ENCODE assay signal across 8 cellular contexts in genomic region chr21:25039461-25040380, GRCh38.
DNase-seq lines count a peak whose midpoint lies in the region; ATAC-seq, FAIRE-seq and TF ChIP-seq lines count a peak whose summit lies in the region.

No MANE protein-coding gene starts in this region.

- H3K14ac ChIP-seq in H1 (ENCODE audit: insufficient read length): no peak overlapping the region

- no peak overlapping the region for H3K4me3 ChIP-seq in AG10803 (ENCODE audit: low read length)
- H3K4me3 ChIP-seq in H1 (ENCODE audit: extremely low read depth in 1 of 4, insufficient read depth in 2 of 4, low read depth in 3 of 4, low read length in 4 of 4): no peak overlapping the region; a peak in 1 of 8 replicates

- H2AK5ac ChIP-seq in H1 (ENCODE audit: low read depth, low read length): no peak overlapping the region

- POLR2A ChIA-PET in H1 (lab: Charles Lee; ENCODE audit: partially characterized antibody): no interaction called here

- no peak overlapping the region for H3K4ac ChIP-seq in H1 (replicated peaks; ENCODE audit: insufficient read length, low read depth, low read length)

- no peak overlapping the region for H2BK12ac ChIP-seq in H1 (ENCODE audit: low read depth, low read length)

- no peak overlapping the region for H2BK15ac ChIP-seq in H1 (ENCODE audit: low read length)

- TF ChIP-seq RAD21 in H1 (IDR thresholded peaks at IDR 0.05 in 1 of 2, conservative IDR thresholded peaks at IDR 0.05 in 1 of 2; ENCODE audit: low read depth in 2 of 2, low read length in 2 of 2): peak; percentile 73 to 77

- H3K79me2 ChIP-seq in H1 (ENCODE audit: control insufficient read depth in 1 of 2, insufficient read depth in 2 of 2, low read length in 2 of 2): no peaks in the 10 kb centered on the region

- WGBS in H1 (ENCODE audit: extremely low coverage in 1 of 2, insufficient coverage in 1 of 2, insufficient read length in 1 of 2, insufficient replicate concordance in 2 of 2, low coverage in 1 of 2, low lambda C conversion rate in 2 of 2, missing lambda C conversion rate in 1 of 2), 2 experiments: 67% methylated on average over 5 of the region's 5 CpGs; no CpG with 5 or more reads in 1 of the 2 experiments

- H3K23me2 ChIP-seq in H1 (ENCODE audit: low read depth, low read length): no peaks in the 10 kb centered on the region

- no peaks in the 10 kb centered on the region for H3K9me3 ChIP-seq in H1 (ENCODE audit: insufficient read depth in 2 of 2, low read depth in 1 of 2, low read length in 1 of 2)

- no peak overlapping the region for H2BK120ac ChIP-seq in H1 (replicated peaks; ENCODE audit: low read depth, low read length)

- ATAC-seq in GM19043 (IDR thresholded peaks at IDR 0.05; ENCODE audit: low read depth, unreplicated experiment) (peak; percentile 80), HG03135 (IDR thresholded peaks at IDR 0.05; ENCODE audit: unreplicated experiment) (peak; percentile 89)
- no peak for ATAC-seq in activated T-cell treated with anti-CD3 and anti-CD28 coated beads, Interleukin-2, amount 50 U/mL, for 4 hours

- no peak overlapping the region; a peak in 1 of 7 replicates for H3K9ac ChIP-seq in H1 (replicated peaks in 1 of 4; ENCODE audit: extremely low read depth in 1 of 4, low read depth in 3 of 4, low read length in 3 of 4)

- no peak overlapping the region for H3K4me2 ChIP-seq in H1 (ENCODE audit: insufficient read depth in 1 of 2, low read depth in 2 of 2, low read length in 2 of 2)

- no peak for TF ChIP-seq POLR2A in H1 (IDR thresholded peaks at IDR 0.05; ENCODE audit: control extremely low read depth in 1 of 2, low read depth in 2 of 2, low read length in 2 of 2)

- H3K27ac ChIP-seq in H1 (ENCODE audit: low read depth, low read length): no peak overlapping the region

- H4K5ac ChIP-seq in H1 (ENCODE audit: insufficient read length, low read depth, low read length): no peak overlapping the region

- no peak overlapping the region for H3K56ac ChIP-seq in H1 (replicated peaks; ENCODE audit: insufficient read length, low read depth, low read length)

- CTCF ChIA-PET in H1 (lab: Charles Lee; ENCODE audit: partially characterized antibody): interaction anchor here (0.6 to 4.7 kb wide), 7 partner anchors 9 to 921 kb away, joined by 3 to 35 read pairs (median 3); no protein-coding TSS in a partner anchor

- no peak overlapping the region for H3K18ac ChIP-seq in H1 (ENCODE audit: extremely low read depth, low read length)

- H3K4me3 Mint-ChIP-seq in activated T-cell treated with anti-CD3 and anti-CD28 coated beads, Interleukin-2, amount 50 U/mL, for 4 hours: no peak overlapping the region

- peak; percentile 17 for DNase-seq in AG10803 (ENCODE audit: low read depth)
- DNase-seq in NCI-H226: peak; percentile 27
- DNase-seq in H1 (ENCODE audit: low read depth in 1 of 2, low spot score in 2 of 2): no peak
- DNase-seq in D341Med (ENCODE audit: low spot score): no peak
- no peak for DNase-seq in stimulated activated naive CD4-positive, alpha-beta T cell (lab: John Stamatoyannopoulos, UW)
- DNase-seq in activated T-cell treated with anti-CD3 and anti-CD28 coated beads, Interleukin-2, amount 50 U/mL, for 4 hours: no peak

- no peaks in the 10 kb centered on the region for H3K4me1 Mint-ChIP-seq in activated T-cell treated with anti-CD3 and anti-CD28 coated beads, Interleukin-2, amount 50 U/mL, for 4 hours (ENCODE audit: low read depth)

- H3K79me1 ChIP-seq in H1 (ENCODE audit: low read depth, low read length): no peaks in the 10 kb centered on the region

- no peak overlapping the region for H4K8ac ChIP-seq in H1 (ENCODE audit: extremely low read depth, insufficient read depth, low read length)

- FAIRE-seq in H1 (lab: Jason Lieb, UNC): peak; percentile 7

- no peak overlapping the region for H2BK5ac ChIP-seq in H1 (ENCODE audit: low read depth, low read length)

- no peak overlapping the region for H2BK20ac ChIP-seq in H1 (ENCODE audit: low read length)

- H3K36me3 ChIP-seq in H1 (ENCODE audit: control insufficient read depth in 2 of 4, insufficient read depth in 4 of 4, low read length in 3 of 4): no peaks in the 10 kb centered on the region

- H3K27me3 Mint-ChIP-seq in activated T-cell treated with anti-CD3 and anti-CD28 coated beads, Interleukin-2, amount 50 U/mL, for 4 hours (ENCODE audit: low read depth): no peaks in the 10 kb centered on the region

- H4K20me1 ChIP-seq in H1 (replicated peaks in 1 of 2; ENCODE audit: control insufficient read depth in 1 of 2, insufficient read depth in 2 of 2, low read length in 2 of 2): no peaks in the 10 kb centered on the region

- H3K36me3 Mint-ChIP-seq in activated T-cell treated with anti-CD3 and anti-CD28 coated beads, Interleukin-2, amount 50 U/mL, for 4 hours (ENCODE audit: insufficient read depth): no peaks in the 10 kb centered on the region

- H2AFZ ChIP-seq in H1 (ENCODE audit: low read length): peak overlapping the region; percentile 100

- no peak overlapping the region for H4K91ac ChIP-seq in H1 (replicated peaks; ENCODE audit: insufficient read length, low read length)

- TF ChIP-seq CTCF in AG10803 (conservative IDR thresholded peaks at IDR 0.05; ENCODE audit: low read length) (no peak; the same call in 1 of the 2 replicates), H1 (IDR thresholded peaks at IDR 0.05; ENCODE audit: control extremely low read depth in 1 of 3, insufficient read depth in 1 of 3, low read depth in 1 of 3, low read length in 3 of 3) (peak in 2 of 3 experiments; percentile 48 to 57; a peak in 2 of 4 replicates)

- H3K23ac ChIP-seq in H1 (ENCODE audit: insufficient read length): no peak overlapping the region

- H3K4me1 ChIP-seq in H1 (replicated peaks in 1 of 4; ENCODE audit: control insufficient read depth in 3 of 4, insufficient read depth in 4 of 4, low read length in 3 of 4): no peaks in the 10 kb centered on the region

- no peaks in the 10 kb centered on the region for H3K27me3 ChIP-seq in H1 (replicated peaks in 1 of 4; ENCODE audit: control insufficient read depth in 3 of 4, extremely low read depth in 1 of 4, insufficient read depth in 3 of 4, low read length in 3 of 4)

- H3K9me3 Mint-ChIP-seq in activated T-cell treated with anti-CD3 and anti-CD28 coated beads, Interleukin-2, amount 50 U/mL, for 4 hours: no peaks in the 10 kb centered on the region

- TF ChIP-seq EP300 in H1 (IDR thresholded peaks at IDR 0.05; ENCODE audit: borderline replicate concordance in 1 of 2, low read depth in 2 of 2, low read length in 2 of 2): no peak

TF ChIP-seq in H1, 55 proteins besides CTCF, POLR2A, EP300 and RAD21:
- TF ChIP-seq EGR1 (IDR thresholded peaks at IDR 0.05; ENCODE audit: borderline replicate concordance, low read depth, low read length) (no peak), CTBP2 (IDR thresholded peaks at IDR 0.05; ENCODE audit: borderline replicate concordance, insufficient read depth, insufficient read length, low read length) (no peak), RXRA (IDR thresholded peaks at IDR 0.05; ENCODE audit: insufficient read depth, low read depth, low read length) (no peak), RNF2 (IDR thresholded peaks at IDR 0.05; ENCODE audit: borderline replicate concordance, low read depth, low read length, missing control alignments, poor library complexity, severe bottlenecking) (no peak), SUZ12 (IDR thresholded peaks at IDR 0.05; ENCODE audit: low read length) (no peak), GTF2F1 (IDR thresholded peaks at IDR 0.05; ENCODE audit: borderline replicate concordance, low read depth, low read length) (no peak), JUND (IDR thresholded peaks at IDR 0.05; ENCODE audit: low read length) (no peak), TCF12 (IDR thresholded peaks at IDR 0.05; ENCODE audit: low read depth, low read length) (no peak)

Comparison
In these comparisons a context has a peak if more than half of its experiments do, and no peak if none do; other contexts are left out.
1. DNase-seq: peak in AG10803 (single experiment) and NCI-H226 (single experiment); none in H1 (0 of 2), D341Med (single experiment), stimulated activated naive CD4-positive, alpha-beta T cell (0 of 6) and activated T-cell treated with anti-CD3 and anti-CD28 coated beads, Interleukin-2, amount 50 U/mL, for 4 hours (single experiment).
2. ATAC-seq: peak in GM19043 (single experiment) and HG03135 (single experiment); none in activated T-cell treated with anti-CD3 and anti-CD28 coated beads, Interleukin-2, amount 50 U/mL, for 4 hours (0 of 2).